ENCODE assay signal across 8 cellular contexts in genomic region chr22:30802202-30803166, GRCh38.
DNase-seq lines count a peak whose midpoint lies in the region; ATAC-seq, FAIRE-seq and TF ChIP-seq lines count a peak whose summit lies in the region.

No MANE protein-coding gene starts in this region.

- H3K27me3 ChIP-seq in skeletal muscle satellite cell (ENCODE audit: control insufficient read depth, insufficient read depth, low read length), result peaks cover 9% of the 10 kb centered on the region

- no peak for FAIRE-seq in D721Med (lab: Jason Lieb, UNC)

- TF ChIP-seq CTCF in activated B cell treated with CpG ODN at 0.5 μM for 24 hours (IDR thresholded peaks at IDR 0.05) (no peak), cardiac fibroblast (IDR thresholded peaks at IDR 0.05; ENCODE audit: low read depth, low read length) (peak; percentile 17), D721Med (IDR thresholded peaks at IDR 0.05; ENCODE audit: insufficient read depth, missing control alignments) (no peak)

- H3K9me3 Mint-ChIP-seq in activated B cell treated with CpG ODN at 0.5 μM for 24 hours, result no peaks in the 10 kb centered on the region

- H3K4me2 ChIP-seq in skeletal muscle satellite cell (ENCODE audit: low read length), result peak overlapping the region; percentile 94

- intact Hi-C loops in activated B cell treated with CpG ODN at 0.5 μM for 24 hours (cut with micrococcal nuclease), result no loop called here

- H3K9ac ChIP-seq in skeletal muscle satellite cell (ENCODE audit: low read depth, low read length), result peak overlapping the region; percentile 80

- peak; percentile 74 for ATAC-seq in activated B cell treated with CpG ODN at 0.5 μM for 24 hours (ENCODE audit: low read depth)

- no peaks in the 10 kb centered on the region for H3K4me1 Mint-ChIP-seq in activated B cell treated with CpG ODN at 0.5 μM for 24 hours

- no peaks in the 10 kb centered on the region for H3K36me3 Mint-ChIP-seq in activated B cell treated with CpG ODN at 0.5 μM for 24 hours (ENCODE audit: low read depth)

- H3K9me3 ChIP-seq in iPS-18c (ENCODE audit: control insufficient read depth, insufficient read depth, low read length) (peaks cover 2% of the 10 kb centered on the region), skeletal muscle satellite cell (replicated peaks; ENCODE audit: low read length) (no peaks in the 10 kb centered on the region)

- no peak overlapping the region for H3K4me3 Mint-ChIP-seq in activated B cell treated with CpG ODN at 0.5 μM for 24 hours

- H3K27me3 Mint-ChIP-seq in activated B cell treated with CpG ODN at 0.5 μM for 24 hours, result peaks cover 50% of the 10 kb centered on the region

- POLR2A ChIA-PET in activated B cell treated with CpG ODN at 0.5 μM for 24 hours (lab: Charles Lee), result no interaction called here

- H3K27ac Mint-ChIP-seq in activated B cell treated with CpG ODN at 0.5 μM for 24 hours, result no peak overlapping the region

- peak overlapping the region; percentile 35 to 38 for H3K4me3 ChIP-seq in cardiac fibroblast (replicated peaks in 1 of 2; ENCODE audit: low read depth in 2 of 2, low read length in 2 of 2)
- H3K4me3 ChIP-seq in iPS-18c (ENCODE audit: insufficient read depth, low read depth, low read length), result peak overlapping the region; percentile 62
- peak overlapping the region; percentile 70 for H3K4me3 ChIP-seq in skeletal muscle satellite cell (ENCODE audit: low read length)

- H3K4me1 ChIP-seq in skeletal muscle satellite cell (ENCODE audit: control insufficient read depth, insufficient read depth, low read length), result peaks cover 42% of the 10 kb centered on the region

- H3K36me3 ChIP-seq in skeletal muscle satellite cell (ENCODE audit: insufficient read depth, low read length), result no peaks in the 10 kb centered on the region

- DNase-seq in NCI-H82 (lab: John Stamatoyannopoulos, UW), result peak; percentile 82
- DNase-seq in NCI-H82 treated with DMSO at 0.1 percent for 48 hours (lab: John Stamatoyannopoulos, UW; ENCODE audit: unreplicated experiment), result no peak
- peak; percentile 24 for DNase-seq in NCI-H146 treated with DMSO at 0.1 percent for 48 hours (lab: John Stamatoyannopoulos, UW; ENCODE audit: unreplicated experiment)
- DNase-seq in activated B cell treated with CpG ODN at 0.5 μM for 24 hours, result peak; percentile 32
- DNase-seq in cardiac fibroblast (ENCODE audit: low read depth in 2 of 2), result peak; percentile 88 to 94
- DNase-seq in D721Med (ENCODE audit: insufficient read length, low spot score), result no peak

- CTCF ChIA-PET in activated B cell treated with CpG ODN at 0.5 μM for 24 hours (lab: Charles Lee), result no interaction called here

Comparison
In these comparisons a context has a peak if more than half of its experiments do, and no peak if none do; other contexts are left out.
1. DNase-seq: peak in NCI-H82 (single experiment), NCI-H146 treated with DMSO at 0.1 percent for 48 hours (single experiment), activated B cell treated with CpG ODN at 0.5 μM for 24 hours (single experiment) and cardiac fibroblast (2 of 2); none in NCI-H82 treated with DMSO at 0.1 percent for 48 hours (single experiment) and D721Med (single experiment).
2. Peak in every context shown above with its lines, with median percentiles within 50 percentile points of each other: H3K4me3 ChIP-seq.